In the genomic region with DNA sequence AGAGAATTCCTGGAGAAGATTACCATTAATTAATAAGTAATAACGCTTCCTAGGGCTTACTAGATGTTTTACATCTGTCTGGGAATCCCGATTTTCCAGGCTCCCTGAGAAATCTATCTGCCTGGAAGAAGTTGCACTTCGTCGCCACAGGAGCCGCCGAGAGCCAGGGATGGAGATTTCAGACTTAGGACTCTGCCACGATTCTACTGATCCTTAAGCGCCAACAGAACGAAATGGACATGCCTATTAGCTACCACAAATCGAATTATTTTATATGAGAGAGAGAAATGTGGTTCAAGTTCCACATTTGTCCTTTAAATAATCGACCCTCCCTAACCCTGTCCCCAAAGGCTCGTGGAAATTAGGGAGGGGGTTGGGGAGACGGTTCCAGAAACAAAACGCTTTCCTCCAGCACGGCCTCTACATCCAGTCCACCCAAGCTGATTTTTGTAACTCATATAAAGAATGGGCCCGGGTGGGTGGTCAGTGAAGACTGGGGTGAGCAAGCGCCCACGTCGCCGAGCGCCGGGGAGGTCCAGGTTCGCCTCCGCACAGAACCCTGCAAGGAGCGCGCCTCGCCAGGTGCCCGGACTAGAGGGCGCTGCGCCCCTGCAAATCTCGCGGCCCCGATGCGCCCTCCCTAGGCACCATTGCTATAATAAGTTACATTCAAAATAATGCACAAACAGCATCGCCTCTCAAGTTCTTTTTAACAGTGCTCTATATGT, we compare ENCODE assay signal across 9 cellular contexts. TPM values are rescaled to one million over a fixed set of nuclear protein-coding genes. Genes with fewer than 3 reads are reported as not detected.
DNase-seq lines count a peak whose midpoint lies in the region; ATAC-seq and TF ChIP-seq lines count a peak whose summit lies in the region.
"Had no signal": no experiment of that assay in that cellular context is flagged by ENCODE, and none has a peak within 500 bp of the region (broad histone marks: within the 10 kb centered on the region; RNA-seq: fewer than 3 reads in every experiment).

No MANE protein-coding gene starts in this region.

- H3K36me3 Mint-ChIP-seq in activated T-cell treated with anti-CD3 and anti-CD28 coated beads, Interleukin-2, amount 50 U/mL, for 72 hours (ENCODE audit: insufficient read depth in 2 of 2) = no peaks in the 10 kb centered on the region
- peaks cover 6% of the 10 kb centered on the region for H3K36me3 Mint-ChIP-seq in chondrocyte (ENCODE audit: low read depth)
- peaks cover 3% of the 10 kb centered on the region for H3K36me3 Mint-ChIP-seq in stimulated activated naive CD8-positive, alpha-beta T cell treated with anti-CD3 and anti-CD28 coated beads, Interleukin-15, Interleukin-2, amounts not matched to agents 100 ng/mL and 50 ng/mL, for 24 hours (ENCODE audit: low read depth)

- no peak overlapping the region for H3K27ac Mint-ChIP-seq in activated T-cell treated with anti-CD3 and anti-CD28 coated beads, Interleukin-2, amount 50 U/mL, for 72 hours
- peak overlapping the region; percentile 98 for H3K27ac Mint-ChIP-seq in chondrocyte (ENCODE audit: unreplicated experiment)
- no peak overlapping the region for H3K27ac Mint-ChIP-seq in stimulated activated naive CD8-positive, alpha-beta T cell treated with anti-CD3 and anti-CD28 coated beads, Interleukin-15, Interleukin-2, amounts not matched to agents 100 ng/mL and 50 ng/mL, for 24 hours

- peaks cover 49% of the 10 kb centered on the region for H3K27me3 Mint-ChIP-seq in activated T-cell treated with anti-CD3 and anti-CD28 coated beads, Interleukin-2, amount 50 U/mL, for 72 hours (ENCODE audit: low read depth)
- H3K27me3 Mint-ChIP-seq in chondrocyte (ENCODE audit: low read depth) = no peaks in the 10 kb centered on the region
- peaks cover 69% of the 10 kb centered on the region for H3K27me3 Mint-ChIP-seq in stimulated activated naive CD8-positive, alpha-beta T cell treated with anti-CD3 and anti-CD28 coated beads, Interleukin-15, Interleukin-2, amounts not matched to agents 100 ng/mL and 50 ng/mL, for 24 hours

- TF ChIP-seq CTCF in chondrocyte (IDR thresholded peaks at IDR 0.05) = peak; percentile 90

- DNase-seq in activated T-cell treated with anti-CD3 and anti-CD28 coated beads, Interleukin-2, amount 50 U/mL, for 72 hours = peak; percentile 34 to 52
- DNase-seq in activated T-cell treated with anti-CD3 and anti-CD28 coated beads, Interleukin-2, amount 50 U/mL, for 1 hour = no peak
- DNase-seq in NCI-H69 (lab: John Stamatoyannopoulos, UW) (peak; percentile 75), chondrocyte (ENCODE audit: low spot score) (no peak), kidney glomerular epithelial cell (lab: John Stamatoyannopoulos, UW) (peak; percentile 82), middle frontal gyrus (ENCODE audit: extremely low spot score, low spot score) (no peak)

- H3K4me3 Mint-ChIP-seq in activated T-cell treated with anti-CD3 and anti-CD28 coated beads, Interleukin-2, amount 50 U/mL, for 72 hours = peak overlapping the region; percentile 56 to 71
- H3K4me3 Mint-ChIP-seq in chondrocyte (ENCODE audit: unreplicated experiment) = peak overlapping the region; percentile 95
- peak overlapping the region; percentile 23 for H3K4me3 Mint-ChIP-seq in stimulated activated naive CD8-positive, alpha-beta T cell treated with anti-CD3 and anti-CD28 coated beads, Interleukin-15, Interleukin-2, amounts not matched to agents 100 ng/mL and 50 ng/mL, for 24 hours
- H3K4me3 Mint-ChIP-seq: central memory CD8-positive, alpha-beta T cell had no signal

- no peaks in the 10 kb centered on the region for H3K9me3 Mint-ChIP-seq in activated T-cell treated with anti-CD3 and anti-CD28 coated beads, Interleukin-2, amount 50 U/mL, for 72 hours
- no peaks in the 10 kb centered on the region for H3K9me3 Mint-ChIP-seq in chondrocyte (ENCODE audit: low read depth)
- no peaks in the 10 kb centered on the region for H3K9me3 Mint-ChIP-seq in stimulated activated naive CD8-positive, alpha-beta T cell treated with anti-CD3 and anti-CD28 coated beads, Interleukin-15, Interleukin-2, amounts not matched to agents 100 ng/mL and 50 ng/mL, for 24 hours
- H3K9me3 Mint-ChIP-seq: central memory CD8-positive, alpha-beta T cell had no signal

- ATAC-seq in activated T-cell treated with anti-CD3 and anti-CD28 coated beads, Interleukin-2, amount 50 U/mL, for 72 hours (replicated peaks in 1 of 2) = peak; percentile 57 to 63
- ATAC-seq in HG02588 (IDR thresholded peaks at IDR 0.05; ENCODE audit: unreplicated experiment) = no peak

- peaks cover 12% of the 10 kb centered on the region for H3K4me1 Mint-ChIP-seq in activated T-cell treated with anti-CD3 and anti-CD28 coated beads, Interleukin-2, amount 50 U/mL, for 72 hours (ENCODE audit: low read depth)
- peaks cover 38% of the 10 kb centered on the region for H3K4me1 Mint-ChIP-seq in chondrocyte (ENCODE audit: low read depth)
- peaks cover 21% of the 10 kb centered on the region for H3K4me1 Mint-ChIP-seq in stimulated activated naive CD8-positive, alpha-beta T cell treated with anti-CD3 and anti-CD28 coated beads, Interleukin-15, Interleukin-2, amounts not matched to agents 100 ng/mL and 50 ng/mL, for 24 hours (ENCODE audit: low read depth)
- H3K4me1 Mint-ChIP-seq: central memory CD8-positive, alpha-beta T cell had no signal

RNA-seq across cellular contexts. Expression of a gene that starts 1.9 kb away (rescaled TPM):
- total RNA-seq in activated T-cell treated with anti-CD3 and anti-CD28 coated beads, Interleukin-2, amount 50 U/mL, for 72 hours = under 1 TPM; 0.07 to 0.36 TPM
- 663 to 672 TPM (median 671 TPM) in 3 replicates for total RNA-seq in chondrocyte

Comparison
In these comparisons a context has a peak if more than half of its experiments do, and no peak if none do; other contexts are left out.
1. DNase-seq: peak in activated T-cell treated with anti-CD3 and anti-CD28 coated beads, Interleukin-2, amount 50 U/mL, for 72 hours (2 of 2), NCI-H69 (single experiment) and kidney glomerular epithelial cell (single experiment); none in activated T-cell treated with anti-CD3 and anti-CD28 coated beads, Interleukin-2, amount 50 U/mL, for 1 hour (single experiment), chondrocyte (single experiment) and middle frontal gyrus (single experiment).
2. H3K4me3 Mint-ChIP-seq: peak in every context shown above with its lines; median percentile 95 in chondrocyte; 64 in activated T-cell treated with anti-CD3 and anti-CD28 coated beads, Interleukin-2, amount 50 U/mL, for 72 hours; 23 in stimulated activated naive CD8-positive, alpha-beta T cell treated with anti-CD3 and anti-CD28 coated beads, Interleukin-15, Interleukin-2, amounts not matched to agents 100 ng/mL and 50 ng/mL, for 24 hours.
3. RNA of a gene that starts 1.9 kb away (total RNA-seq): 663 to 672 TPM in chondrocyte; 0.07 to 0.36 TPM in activated T-cell treated with anti-CD3 and anti-CD28 coated beads, Interleukin-2, amount 50 U/mL, for 72 hours; every median in the first group is over 100 times any median in the second.